Comparison of ENCODE assay signal across 1 cellular context in genomic region chr16:31253642-31254045, GRCh38.
A peak's percentile ranks its signal among the peaks of the same experiment; 100 is the strongest.
TF ChIP-seq lines count a peak whose summit lies in the region.

No MANE protein-coding gene starts in this region.

TF ChIP-seq in HepG2, 621 proteins besides CTCF, POLR2A, EP300 and RAD21:
- TF ChIP-seq ZSCAN30 (CRISPR knock-in tag; IDR thresholded peaks at IDR 0.05), result no peak
- TF ChIP-seq IKZF4 (CRISPR knock-in tag; IDR thresholded peaks at IDR 0.05; ENCODE audit: borderline replicate concordance, low read depth, not compliant biosample characterization), result no peak
- peak; percentile 41; the same call in 1 of the 2 replicates for TF ChIP-seq ARID5B (CRISPR knock-in tag; IDR thresholded peaks at IDR 0.05)
- TF ChIP-seq NR2F6 (IDR thresholded peaks at IDR 0.05), result 0 out of 2 replicates have a peak, but pooled peaks have one; percentile 37
- TF ChIP-seq NR2F6 (CRISPR knock-in tag; IDR thresholded peaks at IDR 0.05), result no peak
- peak; percentile 38; the same call in 1 of the 2 replicates for TF ChIP-seq GATAD2A (CRISPR knock-in tag; IDR thresholded peaks at IDR 0.05)
- TF ChIP-seq SOX6 (IDR thresholded peaks at IDR 0.05), result no peak
- TF ChIP-seq SOX6 (CRISPR knock-in tag; IDR thresholded peaks at IDR 0.05), result 0 out of 2 replicates have a peak, but pooled peaks have one; percentile 23
- TF ChIP-seq NFE2L2 (IDR thresholded peaks at IDR 0.05; ENCODE audit: low read length), result peak; percentile 63; the same call in 1 of the 2 replicates
- TF ChIP-seq HNF4A (CRISPR knock-in tag; IDR thresholded peaks at IDR 0.05), result 0 out of 2 replicates have a peak, but pooled peaks have one; percentile 25
- TF ChIP-seq NFE2 (CRISPR knock-in tag; IDR thresholded peaks at IDR 0.05), result peak; percentile 60; the same call in 1 of the 2 replicates
- peak; percentile 25; the same call in 1 of the 2 replicates for TF ChIP-seq RARA (CRISPR knock-in tag; IDR thresholded peaks at IDR 0.05)
- no peak for TF ChIP-seq CC2D1A (CRISPR knock-in tag; IDR thresholded peaks at IDR 0.05)
- peak; percentile 46; the same call in 1 of the 2 replicates for TF ChIP-seq CEBPB (IDR thresholded peaks at IDR 0.05; ENCODE audit: borderline replicate concordance, low read depth, low read length)
- TF ChIP-seq FOSL2 (CRISPR knock-in tag; IDR thresholded peaks at IDR 0.05), result peak; percentile 87
- 0 out of 4 replicates have a peak, but pooled peaks of 1 of the 2 experiments have one; percentile 17 for TF ChIP-seq NR2F1 (CRISPR knock-in tag; IDR thresholded peaks at IDR 0.05)
